In the genomic region with DNA sequence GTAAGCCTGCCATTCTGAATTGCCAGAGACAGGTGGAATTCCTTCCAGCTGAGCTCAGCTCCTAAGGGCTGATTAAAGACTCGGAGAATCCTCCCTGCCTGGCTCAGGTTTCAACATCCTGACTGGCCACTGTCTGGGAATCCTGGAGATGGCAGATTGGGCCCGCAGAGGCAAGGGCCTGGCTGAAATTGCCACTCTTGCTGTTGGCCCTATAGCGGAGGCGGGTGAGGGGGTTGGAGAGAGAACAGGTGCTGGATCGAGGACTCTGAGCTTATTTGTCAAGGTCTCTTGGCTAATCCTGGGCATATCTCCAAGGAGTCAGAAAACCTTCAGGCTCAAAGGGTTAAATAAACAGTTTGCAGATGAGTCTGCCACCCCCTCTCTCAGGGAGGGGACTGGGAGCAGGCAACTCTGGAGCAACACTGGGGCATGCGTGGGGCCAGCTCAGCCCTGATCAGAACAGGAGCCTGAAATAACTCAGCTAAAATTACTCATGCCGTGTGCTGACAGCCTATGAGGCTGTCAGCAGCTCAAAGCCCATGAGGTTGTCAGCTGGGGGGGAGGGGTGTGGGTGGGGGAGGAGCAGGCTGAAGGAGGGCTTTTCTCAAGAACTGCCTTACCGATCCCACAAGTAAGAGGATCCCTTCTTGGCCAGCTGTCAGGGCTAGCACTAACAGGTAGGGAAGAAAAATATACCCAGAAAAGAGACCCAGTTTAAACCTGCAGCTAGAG, we compare ENCODE assay signal across 1 cellular context.
TF ChIP-seq lines count a peak whose summit lies in the region.

No MANE protein-coding gene starts in this region.

TF ChIP-seq in GM23338, 12 proteins besides CTCF, POLR2A, EP300 and RAD21:
- TF ChIP-seq, protein P1, sequence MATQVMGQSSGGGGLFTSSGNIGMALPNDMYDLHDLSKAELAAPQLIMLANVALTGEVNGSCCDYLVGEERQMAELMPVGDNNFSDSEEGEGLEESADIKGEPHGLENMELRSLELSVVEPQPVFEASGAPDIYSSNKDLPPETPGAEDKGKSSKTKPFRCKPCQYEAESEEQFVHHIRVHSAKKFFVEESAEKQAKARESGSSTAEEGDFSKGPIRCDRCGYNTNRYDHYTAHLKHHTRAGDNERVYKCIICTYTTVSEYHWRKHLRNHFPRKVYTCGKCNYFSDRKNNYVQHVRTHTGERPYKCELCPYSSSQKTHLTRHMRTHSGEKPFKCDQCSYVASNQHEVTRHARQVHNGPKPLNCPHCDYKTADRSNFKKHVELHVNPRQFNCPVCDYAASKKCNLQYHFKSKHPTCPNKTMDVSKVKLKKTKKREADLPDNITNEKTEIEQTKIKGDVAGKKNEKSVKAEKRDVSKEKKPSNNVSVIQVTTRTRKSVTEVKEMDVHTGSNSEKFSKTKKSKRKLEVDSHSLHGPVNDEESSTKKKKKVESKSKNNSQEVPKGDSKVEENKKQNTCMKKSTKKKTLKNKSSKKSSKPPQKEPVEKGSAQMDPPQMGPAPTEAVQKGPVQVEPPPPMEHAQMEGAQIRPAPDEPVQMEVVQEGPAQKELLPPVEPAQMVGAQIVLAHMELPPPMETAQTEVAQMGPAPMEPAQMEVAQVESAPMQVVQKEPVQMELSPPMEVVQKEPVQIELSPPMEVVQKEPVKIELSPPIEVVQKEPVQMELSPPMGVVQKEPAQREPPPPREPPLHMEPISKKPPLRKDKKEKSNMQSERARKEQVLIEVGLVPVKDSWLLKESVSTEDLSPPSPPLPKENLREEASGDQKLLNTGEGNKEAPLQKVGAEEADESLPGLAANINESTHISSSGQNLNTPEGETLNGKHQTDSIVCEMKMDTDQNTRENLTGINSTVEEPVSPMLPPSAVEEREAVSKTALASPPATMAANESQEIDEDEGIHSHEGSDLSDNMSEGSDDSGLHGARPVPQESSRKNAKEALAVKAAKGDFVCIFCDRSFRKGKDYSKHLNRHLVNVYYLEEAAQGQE (IDR thresholded peaks at IDR 0.05; ENCODE audit: unreplicated experiment) = no peak
- TF ChIP-seq ETS1 (IDR thresholded peaks at IDR 0.05) (no peak), JUNB (IDR thresholded peaks at IDR 0.05; ENCODE audit: unreplicated experiment) (no peak), CREB1 (CRISPR knock-in tag; IDR thresholded peaks at IDR 0.05; ENCODE audit: low read depth) (no peak), POLR2AphosphoS5 (IDR thresholded peaks at IDR 0.05; ENCODE audit: low read depth) (no peak), EZH2 (IDR thresholded peaks at IDR 0.05; ENCODE audit: low read depth, unreplicated experiment) (no peak), NANOG (IDR thresholded peaks at IDR 0.05; ENCODE audit: borderline replicate concordance) (no peak), STAT1 (IDR thresholded peaks at IDR 0.05; ENCODE audit: unreplicated experiment) (no peak), EZH2phosphoT487 (IDR thresholded peaks at IDR 0.05; ENCODE audit: unreplicated experiment) (no peak), ZNF462 (CRISPR knock-in tag; IDR thresholded peaks at IDR 0.05) (no peak), ZNF114 (CRISPR knock-in tag; IDR thresholded peaks at IDR 0.05) (no peak), ZNF331 (CRISPR knock-in tag; IDR thresholded peaks at IDR 0.05; ENCODE audit: low read depth) (no peak)
